16 cellular contexts compared by ENCODE assay signal in the genomic region with DNA sequence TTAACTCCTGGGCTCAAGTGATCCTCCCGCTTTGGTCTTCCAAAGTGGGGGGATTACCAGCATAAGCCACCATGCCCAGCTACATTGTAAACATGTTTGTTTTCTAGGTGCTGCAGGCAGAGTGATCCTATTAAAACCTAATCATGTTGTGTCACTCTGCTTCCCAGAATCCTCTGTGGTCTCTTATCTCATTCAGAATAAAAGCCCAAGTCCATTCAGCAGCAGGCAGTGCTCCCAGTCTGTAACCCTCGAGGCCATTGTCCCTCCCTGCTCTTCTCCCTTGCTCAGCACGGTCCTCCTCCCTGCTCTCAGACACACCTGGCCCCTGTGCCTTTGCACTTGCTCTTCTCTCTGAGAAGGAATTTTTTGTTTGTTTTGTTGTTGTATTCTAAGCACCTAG.
"Had no signal": no experiment of that assay in that cellular context is flagged by ENCODE, and none has a peak within 500 bp of the region (broad histone marks: within the 10 kb centered on the region; RNA-seq: fewer than 3 reads in every experiment).

No MANE protein-coding gene starts in this region.

- H3K4me1 Mint-ChIP-seq: activated CD4-positive, alpha-beta memory T cell treated with anti-CD3 and anti-CD28 coated beads, Interleukin-2, amount 10 ng/mL, durations not matched to agents 7 days and 5 days; activated naive CD4-positive, alpha-beta T cell treated with anti-CD3 and anti-CD28 coated beads, Interleukin-2, amount 10 ng/mL, durations not matched to agents 7 days and 5 days had no signal

- DNase-seq: activated CD4-positive, alpha-beta memory T cell treated with anti-CD3 and anti-CD28 coated beads, Interleukin-2, amount 10 ng/mL, durations not matched to agents 7 days and 5 days; activated CD8-positive, alpha-beta memory T cell treated with anti-CD3 and anti-CD28 coated beads, Interleukin-2, amount 50 U/mL, for 48 hours; activated naive CD4-positive, alpha-beta T cell treated with anti-CD3 and anti-CD28 coated beads, Interleukin-2, amount 10 ng/mL, durations not matched to agents 7 days and 5 days; amniotic stem cell; body of pancreas; central memory CD4-positive, alpha-beta T cell; hippocampal formation; mucosa of descending colon; nucleus accumbens; spleen; stimulated activated CD4-positive, alpha-beta T cell treated with anti-CD3 and anti-CD28 coated beads, Interleukin-1b, Interleukin-23, amount 100 ng/mL, for 48 hours; stimulated activated naive CD4-positive, alpha-beta T cell; T1000 had no signal

- H3K9me3 Mint-ChIP-seq: activated CD4-positive, alpha-beta memory T cell treated with anti-CD3 and anti-CD28 coated beads, Interleukin-2, amount 10 ng/mL, durations not matched to agents 7 days and 5 days; activated naive CD4-positive, alpha-beta T cell treated with anti-CD3 and anti-CD28 coated beads, Interleukin-2, amount 10 ng/mL, durations not matched to agents 7 days and 5 days; dendritic cell treated with granulocyte-macrophage colony-stimulating factor and Interleukin-4, amounts not matched to agents 40 ng/mL and 50 ng/mL, for 4 days; natural killer cell treated with Interleukin-12 subunit alpha and Interleukin-12 subunit beta and Interleukin-15 and Interleukin-18, amount 100 ng/mL, for 72 hours; type B pancreatic cell had no signal

- H3K27ac Mint-ChIP-seq: activated CD4-positive, alpha-beta memory T cell treated with anti-CD3 and anti-CD28 coated beads, Interleukin-2, amount 10 ng/mL, durations not matched to agents 7 days and 5 days; activated naive CD4-positive, alpha-beta T cell treated with anti-CD3 and anti-CD28 coated beads, Interleukin-2, amount 10 ng/mL, durations not matched to agents 7 days and 5 days; dendritic cell treated with granulocyte-macrophage colony-stimulating factor and Interleukin-4, amounts not matched to agents 40 ng/mL and 50 ng/mL, for 4 days; type B pancreatic cell had no signal

- H3K4me3 Mint-ChIP-seq: activated CD4-positive, alpha-beta memory T cell treated with anti-CD3 and anti-CD28 coated beads, Interleukin-2, amount 10 ng/mL, durations not matched to agents 7 days and 5 days; activated naive CD4-positive, alpha-beta T cell treated with anti-CD3 and anti-CD28 coated beads, Interleukin-2, amount 10 ng/mL, durations not matched to agents 7 days and 5 days; dendritic cell treated with granulocyte-macrophage colony-stimulating factor and Interleukin-4, amounts not matched to agents 40 ng/mL and 50 ng/mL, for 4 days; natural killer cell treated with Interleukin-12 subunit alpha and Interleukin-12 subunit beta and Interleukin-15 and Interleukin-18, amount 100 ng/mL, for 72 hours; type B pancreatic cell had no signal

- H3K27me3 Mint-ChIP-seq: activated CD4-positive, alpha-beta memory T cell treated with anti-CD3 and anti-CD28 coated beads, Interleukin-2, amount 10 ng/mL, durations not matched to agents 7 days and 5 days; activated naive CD4-positive, alpha-beta T cell treated with anti-CD3 and anti-CD28 coated beads, Interleukin-2, amount 10 ng/mL, durations not matched to agents 7 days and 5 days; dendritic cell treated with granulocyte-macrophage colony-stimulating factor and Interleukin-4, amounts not matched to agents 40 ng/mL and 50 ng/mL, for 4 days; natural killer cell treated with Interleukin-12 subunit alpha and Interleukin-12 subunit beta and Interleukin-15 and Interleukin-18, amount 100 ng/mL, for 72 hours; type B pancreatic cell had no signal

- ATAC-seq: body of pancreas; mucosa of descending colon; natural killer cell treated with Interleukin-12 subunit alpha and Interleukin-12 subunit beta and Interleukin-15 and Interleukin-18, amount 100 ng/mL, for 72 hours had no signal
